Comparison of ENCODE assay signal across 35 cellular contexts in genomic region chr10:96176985-96177384, GRCh38.
"Had no signal": no experiment of that assay in that cellular context is flagged by ENCODE, and none has a peak within 500 bp of the region (broad histone marks: within the 10 kb centered on the region; RNA-seq: fewer than 3 reads in every experiment).

No MANE protein-coding gene starts in this region.

- ATAC-seq: activated CD4-positive, CD25-positive, alpha-beta regulatory T cell treated with anti-CD3 and anti-CD28 coated beads, Interleukin-2, amount 50 U/mL, for 24 hours; heart right ventricle; stimulated activated memory B cell treated with anti-CD40 and anti-IgM and Interleukin-4, amounts not matched to agents 10 μg/mL and 1 μg/mL and 100 μg/mL, for 72 hours had no signal

- DNase-seq: activated CD4-positive, alpha-beta memory T cell treated with anti-CD3 and anti-CD28 coated beads for 36 hours; activated CD4-positive, alpha-beta T cell treated with anti-CD3 and anti-CD28 coated beads for 48 hours; activated CD8-positive, alpha-beta memory T cell treated with anti-CD3 and anti-CD28 coated beads, Interleukin-2, amount 50 U/mL, for 4 hours; activated effector memory CD4-positive, alpha-beta T cell treated with anti-CD3 and anti-CD28 coated beads, Interleukin-2, amount 50 U/mL, for 16 hours; activated naive CD4-positive, alpha-beta T cell treated with anti-CD3 and anti-CD28 coated beads for 36 hours; activated naive CD8-positive, alpha-beta T cell treated with anti-CD3 and anti-CD28 coated beads, Interleukin-2, amount 10 ng/mL, durations not matched to agents 7 days and 5 days; activated T-cell treated with anti-CD3 and anti-CD28 coated beads, Interleukin-2, amount 50 U/mL, for 1 hour; cerebellar nuclear complex; colonic mucosa; effector CD8-positive, alpha-beta T cell; esophagus squamous epithelium; foreskin melanocyte; heart right ventricle; naive B cell; ovary; stimulated activated CD4-positive, alpha-beta T cell treated with anti-CD3 and anti-CD28 coated beads, Interleukin-1b, Interleukin-23, amount 100 ng/mL, for 48 hours; stimulated activated CD4-positive, alpha-beta T cell treated with anti-CD3 and anti-CD28 coated beads, Interleukin-4, amount 100 ng/mL, for 4 hours; stimulated activated CD8-positive, alpha-beta memory T cell treated with anti-CD3 and anti-CD28 coated beads, Interleukin-4, amount 100 ng/mL, for 48 hours; stomach; thyroid gland; upper lobe of left lung had no signal

- H3K4me2 ChIP-seq: smooth muscle cell had no signal

- H3K4me1 Mint-ChIP-seq: activated naive CD8-positive, alpha-beta T cell treated with anti-CD3 and anti-CD28 coated beads, Interleukin-2, amount 10 ng/mL, durations not matched to agents 7 days and 5 days; brain; mesothelial cell of epicardium; naive B cell; stimulated activated memory B cell treated with anti-CD40 and anti-IgM and Interleukin-4, amounts not matched to agents 10 μg/mL and 1 μg/mL and 100 μg/mL, for 72 hours had no signal

- H3K27me3 ChIP-seq: ascending aorta, cardiac muscle cell, colonic mucosa, esophagus squamous epithelium, heart right ventricle, ovary, stomach, thyroid gland, upper lobe of left lung, vagina had no signal

- H3K27ac ChIP-seq: ascending aorta, cardiac muscle cell, colonic mucosa, epithelial cell of prostate, esophagus squamous epithelium, heart right ventricle, ovary, prostate gland, stomach, thyroid gland, upper lobe of left lung, vagina, VCaP had no signal

- H3K9me3 ChIP-seq: colonic mucosa, ovary, prostate gland, thyroid gland had no signal

- H3K36me3 Mint-ChIP-seq: brain; stimulated activated memory B cell treated with anti-CD40 and anti-IgM and Interleukin-4, amounts not matched to agents 10 μg/mL and 1 μg/mL and 100 μg/mL, for 72 hours had no signal

- FAIRE-seq: endometrium, TTC549 had no signal

- H3K27ac Mint-ChIP-seq: activated CD4-positive, alpha-beta memory T cell treated with anti-CD3 and anti-CD28 coated beads for 36 hours; activated naive CD4-positive, alpha-beta T cell treated with anti-CD3 and anti-CD28 coated beads for 36 hours; activated naive CD8-positive, alpha-beta T cell treated with anti-CD3 and anti-CD28 coated beads, Interleukin-2, amount 10 ng/mL, durations not matched to agents 7 days and 5 days; activated T-helper 1 cell treated with anti-CD3 and anti-CD28 coated beads, Interleukin-12 subunit alpha, Interleukin-12 subunit beta, Interleukin-2, Interleukin-4 antibody, amounts not matched to agents 30 ng/mL and 10 ng/mL and 1 ng/mL, durations not matched to agents 14 hours and 24 hours and 36 hours; brain; mesothelial cell of epicardium; naive B cell; stimulated activated memory B cell treated with anti-CD40 and anti-IgM and Interleukin-4, amounts not matched to agents 10 μg/mL and 1 μg/mL and 100 μg/mL, for 72 hours had no signal

- H3K4me3 Mint-ChIP-seq: activated CD4-positive, alpha-beta memory T cell treated with anti-CD3 and anti-CD28 coated beads for 36 hours; activated naive CD4-positive, alpha-beta T cell treated with anti-CD3 and anti-CD28 coated beads for 36 hours; activated naive CD8-positive, alpha-beta T cell treated with anti-CD3 and anti-CD28 coated beads, Interleukin-2, amount 10 ng/mL, durations not matched to agents 7 days and 5 days; activated T-helper 1 cell treated with anti-CD3 and anti-CD28 coated beads, Interleukin-12 subunit alpha, Interleukin-12 subunit beta, Interleukin-2, Interleukin-4 antibody, amounts not matched to agents 30 ng/mL and 10 ng/mL and 1 ng/mL, durations not matched to agents 14 hours and 24 hours and 36 hours; brain; mesothelial cell of epicardium; naive B cell; stimulated activated memory B cell treated with anti-CD40 and anti-IgM and Interleukin-4, amounts not matched to agents 10 μg/mL and 1 μg/mL and 100 μg/mL, for 72 hours had no signal

- H3K36me3 ChIP-seq: ascending aorta, cardiac muscle cell, colonic mucosa, esophagus squamous epithelium, heart right ventricle, ovary, prostate gland, stomach, thyroid gland, upper lobe of left lung, vagina had no signal

- H3K4me1 ChIP-seq: ascending aorta, colonic mucosa, esophagus squamous epithelium, heart right ventricle, prostate gland, stomach, thyroid gland, upper lobe of left lung, vagina had no signal

- H3K4me3 ChIP-seq: ascending aorta, cardiac muscle cell, colonic mucosa, esophagus squamous epithelium, heart right ventricle, ovary, prostate gland, smooth muscle cell, stomach, thyroid gland, upper lobe of left lung, vagina had no signal

- H3K27me3 Mint-ChIP-seq: brain had no signal
